Comparison of ENCODE assay signal across 8 cellular contexts in the genomic region with DNA sequence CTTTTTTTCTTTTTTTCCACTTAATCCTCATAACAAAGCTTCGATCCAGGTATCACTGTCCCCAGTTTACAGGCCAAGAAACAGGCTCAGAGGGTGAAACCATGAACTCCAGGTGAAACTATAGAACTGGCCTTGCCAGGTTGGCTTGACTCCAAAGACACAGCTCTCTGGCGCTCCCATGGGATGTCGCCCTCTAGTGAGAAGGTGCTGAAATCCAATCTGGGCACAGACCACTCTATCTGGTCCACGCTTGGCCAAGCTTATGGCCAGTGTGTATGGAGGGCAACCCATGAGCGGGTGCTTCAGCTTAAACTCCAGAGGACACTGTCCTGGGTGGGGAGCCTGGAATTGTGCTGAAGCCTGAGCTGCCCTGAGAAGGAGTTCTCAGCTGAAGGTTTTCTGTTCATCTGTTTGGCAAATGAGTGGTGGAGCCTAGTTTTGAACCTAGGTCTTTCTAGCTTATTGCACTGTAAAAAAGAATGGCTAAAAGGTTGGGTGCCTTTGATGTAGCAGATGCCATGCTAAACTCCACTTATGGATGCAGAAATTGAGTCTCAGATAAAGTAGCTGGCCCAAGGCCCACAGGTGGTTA.
DNase-seq lines count a peak whose midpoint lies in the region; ATAC-seq and TF ChIP-seq lines count a peak whose summit lies in the region.

No MANE protein-coding gene starts in this region.

- DNase-seq in A172 (ENCODE audit: low spot score) (peak; percentile 52), GM12864 (ENCODE audit: low read depth) (no peak), OCI-M1 (lab: John Stamatoyannopoulos, UW) (peak; percentile 49), foreskin fibroblast (peak in 1 of 2 donors; percentile 11), Ammon's horn (ENCODE audit: low spot score) (no peak)
- DNase-seq in activated CD8-positive, alpha-beta memory T cell treated with anti-CD3 and anti-CD28 coated beads, Interleukin-2, amount 50 U/mL, for 48 hours = no peak

- peak; percentile 53 for TF ChIP-seq CTCF in GM12864 (IDR thresholded peaks at IDR 0.05; ENCODE audit: low read depth, low read length, missing control alignments)
- peak; percentile 45 for TF ChIP-seq CTCF in foreskin fibroblast (IDR thresholded peaks at IDR 0.05; ENCODE audit: low read depth, low read length)

- ATAC-seq in HG03159 (IDR thresholded peaks at IDR 0.05; ENCODE audit: unreplicated experiment) = no peak
- ATAC-seq in GM19455 (IDR thresholded peaks at IDR 0.05; ENCODE audit: unreplicated experiment) = no peak

- H3K4me3 ChIP-seq in GM12864 (ENCODE audit: low read depth, low read length) = no peak overlapping the region
- no peak overlapping the region for H3K4me3 ChIP-seq in foreskin fibroblast (ENCODE audit: low read depth in 1 of 2, low read length in 2 of 2)

Comparison
In these comparisons a context has a peak if more than half of its experiments do, and no peak if none do; other contexts are left out.
1. DNase-seq: peak in A172 (single experiment) and OCI-M1 (single experiment); none in GM12864 (single experiment), Ammon's horn (single experiment) and activated CD8-positive, alpha-beta memory T cell treated with anti-CD3 and anti-CD28 coated beads, Interleukin-2, amount 50 U/mL, for 48 hours (single experiment).